ENCODE assay signal across 13 cellular contexts in the genomic region with DNA sequence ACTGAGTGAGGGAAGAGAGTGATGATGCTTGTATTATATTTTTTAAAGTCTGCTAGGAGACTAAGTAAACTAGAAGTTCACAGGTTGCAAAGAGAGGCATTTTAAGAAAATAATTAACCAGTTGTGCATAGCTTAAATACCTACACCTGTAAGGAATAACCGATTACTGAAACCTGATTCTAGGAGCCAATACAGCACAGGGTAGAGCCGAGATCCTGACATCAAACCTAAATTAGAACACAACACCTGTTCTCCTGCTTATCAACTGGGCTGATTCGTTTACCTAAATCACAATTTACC. TPM values are rescaled to one million over a fixed set of nuclear protein-coding genes. Genes with fewer than 3 reads are reported as not detected.
DNase-seq lines count a peak whose midpoint lies in the region; ATAC-seq, FAIRE-seq and TF ChIP-seq lines count a peak whose summit lies in the region.
"Had no signal": no experiment of that assay in that cellular context is flagged by ENCODE, and none has a peak within 500 bp of the region (broad histone marks: within the 10 kb centered on the region; RNA-seq: fewer than 3 reads in every experiment).

No MANE protein-coding gene starts in this region.

- H3K36me3 ChIP-seq in left lung, result peaks cover 0 to 60% of the 10 kb centered on the region in 2 donors

- no peaks in the 10 kb centered on the region for H3K4me1 Mint-ChIP-seq in central memory CD8-positive, alpha-beta T cell
- peaks cover 6% of the 10 kb centered on the region for H3K4me1 Mint-ChIP-seq in type B pancreatic cell (ENCODE audit: unreplicated experiment)

- no peaks in the 10 kb centered on the region for H3K27me3 Mint-ChIP-seq in central memory CD8-positive, alpha-beta T cell
- no peaks in the 10 kb centered on the region for H3K27me3 Mint-ChIP-seq in type B pancreatic cell

- no peaks in the 10 kb centered on the region for H3K9me3 ChIP-seq in left lung
- H3K9me3 ChIP-seq: SJSA1 had no signal

- no peak overlapping the region for H3K4me3 Mint-ChIP-seq in central memory CD8-positive, alpha-beta T cell
- no peak overlapping the region for H3K4me3 Mint-ChIP-seq in type B pancreatic cell

- H3K27ac ChIP-seq in left lung, result no peak overlapping the region
- H3K27ac ChIP-seq: PC-9, SJSA1 had no signal

- intact Hi-C loops in left lung (cut with DNase I), result no loop called here

- no peak overlapping the region for H3K4me3 ChIP-seq in left lung
- H3K4me3 ChIP-seq: K562, PC-9, SJSA1 had no signal

- H3K36me3 Mint-ChIP-seq in central memory CD8-positive, alpha-beta T cell (ENCODE audit: insufficient read depth), result peaks cover 23% of the 10 kb centered on the region
- H3K36me3 Mint-ChIP-seq in type B pancreatic cell, result peaks cover 29% of the 10 kb centered on the region

- no peaks in the 10 kb centered on the region for H3K27me3 ChIP-seq in left lung
- H3K27me3 ChIP-seq: SJSA1 had no signal

- DNase-seq in GM19239 (ENCODE audit: insufficient read length, low spot score) (no peak), left lung (no peak), type B pancreatic cell (ENCODE audit: extremely low spot score, unreplicated experiment) (no peak), nucleus accumbens (lab: John Stamatoyannopoulos, UW) (no peak), UCSD-AML1 (lab: John Stamatoyannopoulos, UW; ENCODE audit: unreplicated experiment) (no peak)
- no peak for DNase-seq in central memory CD8-positive, alpha-beta T cell (ENCODE audit: low spot score in 2 of 2)
- DNase-seq: DND-41, NCI-H1417 treated with DMSO at 0.1 percent for 48 hours, PC-9 had no signal

- H3K4me1 ChIP-seq in left lung, result peaks cover 0 to 3% of the 10 kb centered on the region in 2 donors
- H3K4me1 ChIP-seq: SJSA1 had no signal

- TF ChIP-seq CTCF in left lung (IDR thresholded peaks at IDR 0.05), result no peak
- TF ChIP-seq CTCF in type B pancreatic cell (conservative IDR thresholded peaks at IDR 0.05), result no peak

- peak overlapping the region; percentile 6 for H3K27ac Mint-ChIP-seq in central memory CD8-positive, alpha-beta T cell (ENCODE audit: low read depth)
- H3K27ac Mint-ChIP-seq in type B pancreatic cell, result peak overlapping the region; percentile 34

- peak; percentile 4 for FAIRE-seq in GM19239 (lab: Jason Lieb, UNC)
- FAIRE-seq: GM12891, K562 had no signal

- H3K9me3 Mint-ChIP-seq in central memory CD8-positive, alpha-beta T cell, result no peaks in the 10 kb centered on the region
- H3K9me3 Mint-ChIP-seq in type B pancreatic cell, result no peaks in the 10 kb centered on the region

- no peak for ATAC-seq in central memory CD8-positive, alpha-beta T cell (replicated peaks; ENCODE audit: extremely low read depth, poor library complexity, severe bottlenecking)
- peak; percentile 19 for ATAC-seq in left lung
- no peak for ATAC-seq in GM19467 (IDR thresholded peaks at IDR 0.05; ENCODE audit: unreplicated experiment)

RNA-seq across cellular contexts. Expression of a gene that starts 54.8 kb away (rescaled TPM):
- 100 to 1,000 TPM in 1 of 2 donors, 10 to 100 TPM in 1; 81.0 to 120 TPM for total RNA-seq in left lung
- total RNA-seq in type B pancreatic cell (ENCODE audit: low replicate concordance), result 99.6 and 116 TPM in 2 replicates
